In the genomic region with DNA sequence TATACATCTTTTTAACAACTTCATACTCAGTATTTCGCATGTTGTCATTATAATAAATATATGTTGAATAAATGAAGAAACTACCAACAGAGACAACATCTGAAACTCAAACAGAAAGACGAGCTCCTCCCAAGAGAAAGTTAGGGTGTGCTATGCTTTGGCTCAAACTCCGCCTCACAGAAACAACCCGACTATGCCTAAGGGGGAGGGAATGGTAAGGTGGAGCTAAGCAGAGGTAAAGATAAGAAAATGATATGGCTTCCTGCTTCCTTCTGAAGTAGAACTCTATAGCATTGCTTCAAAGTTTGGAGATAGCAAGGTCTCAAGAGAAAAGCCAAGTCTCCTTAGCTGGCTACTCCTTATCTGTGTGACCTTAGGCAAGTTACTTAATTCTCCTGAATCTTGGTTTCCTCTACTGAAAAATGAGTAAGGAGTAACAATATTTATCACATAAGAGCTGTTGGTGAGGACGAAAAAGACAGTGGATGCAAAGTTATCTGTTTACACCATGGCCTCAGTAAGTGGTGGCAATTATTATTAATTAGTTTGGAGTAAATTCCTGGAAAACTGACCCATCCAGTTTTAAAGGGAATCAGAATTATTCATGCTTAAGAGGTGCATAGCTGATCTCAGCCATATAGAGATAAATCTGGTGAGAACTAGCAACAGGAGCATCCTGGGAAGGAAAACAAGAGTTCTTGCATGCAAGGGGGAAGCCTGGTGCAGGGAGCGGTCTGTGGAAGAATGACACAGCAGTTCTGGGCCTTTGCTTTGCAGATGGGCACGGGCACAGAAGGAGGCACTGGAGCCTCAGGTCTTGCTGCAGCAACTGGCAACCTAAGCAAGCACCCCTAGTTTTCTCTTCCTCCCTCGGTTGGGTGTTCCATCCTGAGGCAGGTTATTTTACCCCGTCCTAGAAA, we compare ENCODE assay signal across 17 cellular contexts.
DNase-seq lines count a peak whose midpoint lies in the region; ATAC-seq, FAIRE-seq and TF ChIP-seq lines count a peak whose summit lies in the region.
"Had no signal": no experiment of that assay in that cellular context is flagged by ENCODE, and none has a peak within 500 bp of the region (broad histone marks: within the 10 kb centered on the region; RNA-seq: fewer than 3 reads in every experiment).

No MANE protein-coding gene starts in this region.

- H4K20me1 ChIP-seq in astrocyte (ENCODE audit: insufficient read depth, low read length), result no peaks in the 10 kb centered on the region

- H3K9me3 Mint-ChIP-seq in Calu3 (ENCODE audit: low read depth, unreplicated experiment) (peaks cover 2% of the 10 kb centered on the region), astrocyte (ENCODE audit: unreplicated experiment) (no peaks in the 10 kb centered on the region)
- no peaks in the 10 kb centered on the region for H3K9me3 Mint-ChIP-seq in activated CD4-positive, alpha-beta T cell treated with anti-CD3 and anti-CD28 coated beads, Interleukin-2, amount 10 ng/mL, durations not matched to agents 7 days and 5 days
- H3K9me3 Mint-ChIP-seq: activated naive CD4-positive, alpha-beta T cell treated with anti-CD3 and anti-CD28 coated beads, Interleukin-2, amount 50 U/mL, for 24 hours had no signal

- H3K27me3 ChIP-seq in astrocyte (ENCODE audit: insufficient read depth, low read length) (no peaks in the 10 kb centered on the region), BE2C (no peaks in the 10 kb centered on the region)

- H3K27me3 Mint-ChIP-seq in Calu3 (ENCODE audit: unreplicated experiment) (no peaks in the 10 kb centered on the region), astrocyte (ENCODE audit: low read depth, unreplicated experiment) (no peaks in the 10 kb centered on the region)
- peaks cover 2% of the 10 kb centered on the region for H3K27me3 Mint-ChIP-seq in activated CD4-positive, alpha-beta T cell treated with anti-CD3 and anti-CD28 coated beads, Interleukin-2, amount 10 ng/mL, durations not matched to agents 7 days and 5 days
- H3K27me3 Mint-ChIP-seq: activated naive CD4-positive, alpha-beta T cell treated with anti-CD3 and anti-CD28 coated beads, Interleukin-2, amount 50 U/mL, for 24 hours had no signal

- H3K27ac Mint-ChIP-seq in Calu3 (ENCODE audit: unreplicated experiment), result peak overlapping the region; percentile 48
- peak overlapping the region; percentile 98 for H3K27ac Mint-ChIP-seq in astrocyte (ENCODE audit: unreplicated experiment)
- H3K27ac Mint-ChIP-seq in activated CD4-positive, alpha-beta T cell treated with anti-CD3 and anti-CD28 coated beads, Interleukin-2, amount 10 ng/mL, durations not matched to agents 7 days and 5 days, result no peak overlapping the region
- H3K27ac Mint-ChIP-seq: activated naive CD4-positive, alpha-beta T cell treated with anti-CD3 and anti-CD28 coated beads, Interleukin-2, amount 50 U/mL, for 24 hours had no signal

- peaks cover 77% of the 10 kb centered on the region for H3K79me2 ChIP-seq in astrocyte (ENCODE audit: insufficient read depth, low read length)

- H3K36me3 Mint-ChIP-seq in Calu3 (ENCODE audit: insufficient read depth, unreplicated experiment) (peaks cover 8% of the 10 kb centered on the region), astrocyte (ENCODE audit: low read depth, unreplicated experiment) (no peaks in the 10 kb centered on the region)
- no peaks in the 10 kb centered on the region for H3K36me3 Mint-ChIP-seq in activated CD4-positive, alpha-beta T cell treated with anti-CD3 and anti-CD28 coated beads, Interleukin-2, amount 10 ng/mL, durations not matched to agents 7 days and 5 days (ENCODE audit: low read depth)
- H3K36me3 Mint-ChIP-seq: activated naive CD4-positive, alpha-beta T cell treated with anti-CD3 and anti-CD28 coated beads, Interleukin-2, amount 50 U/mL, for 24 hours had no signal

- TF ChIP-seq CTCF in Calu3 (IDR thresholded peaks at IDR 0.05; ENCODE audit: unreplicated experiment) (no peak), astrocyte (IDR thresholded peaks at IDR 0.05; ENCODE audit: insufficient read depth, low read depth, low read length) (no peak), omental fat pad (IDR thresholded peaks at IDR 0.05) (no peak), BE2C (IDR thresholded peaks at IDR 0.05; ENCODE audit: low read depth, low read length) (no peak)

- peak; percentile 10 for ATAC-seq in omental fat pad (ENCODE audit: low FRiP score)
- ATAC-seq in GM18873 (IDR thresholded peaks at IDR 0.05; ENCODE audit: low FRiP score, unreplicated experiment), result no peak
- ATAC-seq: Panc1 had no signal

- H2AFZ ChIP-seq in astrocyte (ENCODE audit: low read depth, low read length), result no peak overlapping the region

- POLR2A ChIA-PET in activated CD4-positive, alpha-beta T cell treated with anti-CD3 and anti-CD28 coated beads, Interleukin-2, amount 10 ng/mL, durations not matched to agents 7 days and 5 days (lab: Charles Lee), result no interaction called here

- H3K9me3 ChIP-seq in astrocyte (ENCODE audit: insufficient read depth, low read depth, low read length) (no peaks in the 10 kb centered on the region), BE2C (no peaks in the 10 kb centered on the region)

- FAIRE-seq in astrocyte (lab: Jason Lieb, UNC), result no peak

- peak overlapping the region; percentile 54 for H3K4me2 ChIP-seq in astrocyte (ENCODE audit: low read length)

- H3K4me3 Mint-ChIP-seq in Calu3 (ENCODE audit: low read depth, unreplicated experiment) (no peak overlapping the region), astrocyte (ENCODE audit: unreplicated experiment) (no peak overlapping the region)
- no peak overlapping the region for H3K4me3 Mint-ChIP-seq in activated CD4-positive, alpha-beta T cell treated with anti-CD3 and anti-CD28 coated beads, Interleukin-2, amount 10 ng/mL, durations not matched to agents 7 days and 5 days
- H3K4me3 Mint-ChIP-seq: activated naive CD4-positive, alpha-beta T cell treated with anti-CD3 and anti-CD28 coated beads, Interleukin-2, amount 50 U/mL, for 24 hours had no signal

- DNase-seq in Calu3, result no peak
- DNase-seq in HT-29 (ENCODE audit: low spot score), result peak; percentile 31
- DNase-seq in astrocyte (ENCODE audit: low read depth), result no peak
- DNase-seq in omental fat pad (ENCODE audit: low spot score), result no peak
- DNase-seq in BE2C, result no peak
- no peak for DNase-seq in activated CD4-positive, alpha-beta T cell treated with anti-CD3 and anti-CD28 coated beads, Interleukin-2, amount 10 ng/mL, durations not matched to agents 7 days and 5 days
- DNase-seq: activated CD4-positive, CD25-positive, alpha-beta regulatory T cell; activated CD8-positive, alpha-beta memory T cell treated with anti-CD3 and anti-CD28 coated beads, Interleukin-2, amount 50 U/mL, for 4 hours; DMS153; effector CD8-positive, alpha-beta T cell; hypothalamus; NCI-H2081 treated with DMSO at 0.1 percent for 48 hours; NCI-H526 treated with DMSO at 0.1 percent for 48 hours; T-helper 1 cell had no signal

- peak overlapping the region; percentile 72 for H3K9ac ChIP-seq in astrocyte (ENCODE audit: low read length)

- intact Hi-C loops in Calu3 (cut with micrococcal nuclease; ENCODE audit: unreplicated experiment), result loop anchor here (5.0 to 10.0 kb wide), 3 partner anchors 79 to 322 kb away; no protein-coding TSS in a partner anchor

- H3K36me3 ChIP-seq in astrocyte (ENCODE audit: insufficient read depth, low read length), result no peaks in the 10 kb centered on the region
- no peaks in the 10 kb centered on the region for H3K36me3 ChIP-seq in BE2C

- BruUV-seq in Calu3 (replicated peaks; lab: Mats Ljungman, UMichigan), result no TSS peak

- H3K4me3 ChIP-seq in astrocyte (ENCODE audit: insufficient read depth, low read depth, low read length), result no peak overlapping the region
- H3K4me3 ChIP-seq in BE2C (ENCODE audit: low read depth, low read length), result no peak overlapping the region

- CTCF ChIA-PET in Calu3 (lab: Charles Lee), result interaction anchor here (0.7 to 1.7 kb wide), 5 partner anchors 70 to 328 kb away, joined by 3 to 7 read pairs (median 3); a partner anchor contains a TSS
- CTCF ChIA-PET in activated CD4-positive, alpha-beta T cell treated with anti-CD3 and anti-CD28 coated beads, Interleukin-2, amount 10 ng/mL, durations not matched to agents 7 days and 5 days (lab: Charles Lee), result interaction anchor here (0.6 to 0.7 kb wide), 3 partner anchors 323 to 569 kb away, joined by 3 to 4 read pairs (median 4); no protein-coding TSS in a partner anchor

- H3K27ac ChIP-seq in astrocyte (ENCODE audit: low read depth, low read length), result peak overlapping the region; percentile 95

- H3K4me1 ChIP-seq in astrocyte (ENCODE audit: insufficient read depth, low read length) (peaks cover 45% of the 10 kb centered on the region), BE2C (no peaks in the 10 kb centered on the region)

- peaks cover 86% of the 10 kb centered on the region for H3K4me1 Mint-ChIP-seq in Calu3 (ENCODE audit: low read depth, unreplicated experiment)
- H3K4me1 Mint-ChIP-seq in astrocyte (ENCODE audit: low read depth, unreplicated experiment), result peaks cover 63% of the 10 kb centered on the region
- no peaks in the 10 kb centered on the region for H3K4me1 Mint-ChIP-seq in activated CD4-positive, alpha-beta T cell treated with anti-CD3 and anti-CD28 coated beads, Interleukin-2, amount 10 ng/mL, durations not matched to agents 7 days and 5 days
